Comparison of ENCODE assay signal across 15 cellular contexts in the genomic region with DNA sequence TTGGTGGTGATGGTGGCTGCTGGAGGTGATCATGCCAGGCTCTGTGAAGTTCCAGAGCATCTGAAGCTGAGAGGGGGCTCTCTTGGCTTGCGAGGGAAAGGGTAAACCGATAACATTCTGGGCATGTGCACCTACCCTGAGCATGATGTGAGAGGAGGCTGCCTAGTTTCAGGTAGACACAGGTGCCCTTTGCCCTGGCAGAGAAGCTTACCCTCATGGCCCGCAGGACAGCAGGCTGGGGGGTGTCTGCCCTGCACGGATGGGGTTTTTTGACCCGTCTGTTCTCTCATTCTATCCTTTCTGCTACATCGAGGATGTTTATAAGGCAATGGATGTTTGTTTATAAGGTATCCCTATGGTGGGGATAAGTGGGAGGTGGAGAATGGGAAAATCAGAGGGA.
DNase-seq lines count a peak whose midpoint lies in the region; ATAC-seq, FAIRE-seq and TF ChIP-seq lines count a peak whose summit lies in the region.
"Had no signal": no experiment of that assay in that cellular context is flagged by ENCODE, and none has a peak within 500 bp of the region (broad histone marks: within the 10 kb centered on the region; RNA-seq: fewer than 3 reads in every experiment).

No MANE protein-coding gene starts in this region.

- peaks cover 13% of the 10 kb centered on the region for H3K9me1 ChIP-seq in IMR-90 (ENCODE audit: insufficient read depth, low read length)

- H3K9me3 ChIP-seq in A549 (no peaks in the 10 kb centered on the region), IMR-90 (ENCODE audit: control insufficient read depth, insufficient read depth, low read length) (no peaks in the 10 kb centered on the region), testis (no peaks in the 10 kb centered on the region)
- H3K9me3 ChIP-seq: BLaER1 treated with 17β-estradiol and CSF1 and Interleukin-3, amounts not matched to agents 10 nM and 100 nM had no signal

- no peaks in the 10 kb centered on the region for H4K20me1 ChIP-seq in IMR-90 (ENCODE audit: insufficient read depth, low read length)
- H4K20me1 ChIP-seq: BLaER1 treated with 17β-estradiol and CSF1 and Interleukin-3, amounts not matched to agents 10 nM and 100 nM had no signal

- no peak overlapping the region for H3K56ac ChIP-seq in IMR-90 (ENCODE audit: extremely low read depth, insufficient read depth, low read length)

- no peak overlapping the region for H4K5ac ChIP-seq in IMR-90 (ENCODE audit: low read depth, low read length)

- peak overlapping the region; percentile 90; the same call in 1 of the 2 replicates for H2BK20ac ChIP-seq in IMR-90 (ENCODE audit: low read depth, low read length)

- 0 out of 2 replicates have a peak overlapping the region, but pooled peaks have one; percentile 55 for H3K14ac ChIP-seq in IMR-90 (replicated peaks; ENCODE audit: low read depth, low read length)

- peaks cover 9% of the 10 kb centered on the region; the same call in 2 of the 3 replicates for H3K4me1 ChIP-seq in A549
- H3K4me1 ChIP-seq in IMR-90 (ENCODE audit: control insufficient read depth, insufficient read depth, low read length): peaks cover 8% of the 10 kb centered on the region
- no peaks in the 10 kb centered on the region for H3K4me1 ChIP-seq in testis

- H2BK120ac ChIP-seq in IMR-90 (ENCODE audit: low read depth, low read length): peak overlapping the region; percentile 79

- peak overlapping the region in 1 of 2 experiments; percentile 61; a peak in 2 of 4 replicates for H4K8ac ChIP-seq in IMR-90 (ENCODE audit: low read depth in 2 of 2, low read length in 2 of 2)

- TF ChIP-seq RAD21 in A549 (conservative IDR thresholded peaks at IDR 0.05 in 1 of 2, IDR thresholded peaks at IDR 0.05 in 1 of 2) (no peak), IMR-90 (IDR thresholded peaks at IDR 0.05; ENCODE audit: low read length) (no peak)

- H2BK15ac ChIP-seq in IMR-90 (ENCODE audit: low read depth, low read length): peak overlapping the region; percentile 92; the same call in 1 of the 3 replicates

- POLR2A ChIA-PET in A549 (lab: Yijun Ruan, JAX) (no interaction called here), IMR-90 (lab: Charles Lee; ENCODE audit: unreplicated experiment) (no interaction called here)

- in situ Hi-C loops in IMR-90 (cut with MboI; ENCODE audit: low sequenced_read_pairs): no loop called here

- H3K27ac ChIP-seq in A549 (no peak overlapping the region), IMR-90 (ENCODE audit: insufficient read depth, low read length) (no peak overlapping the region), dorsolateral prefrontal cortex (peak overlapping the region in 37 of 59 donors; percentile 21 to 78 (median 50)), temporal lobe (ENCODE audit: low read depth, low read length) (peak overlapping the region; percentile 17), testis (no peak overlapping the region)
- H3K27ac ChIP-seq: 22Rv1; BLaER1 treated with 17β-estradiol and CSF1 and Interleukin-3, amounts not matched to agents 10 nM and 100 nM had no signal

- no TSS peak for BruUV-seq in IMR-90 (replicated peaks; lab: Mats Ljungman, UMichigan)

- H3K79me1 ChIP-seq in IMR-90 (ENCODE audit: low read depth in 1 of 2, low read length in 2 of 2): no peaks in the 10 kb centered on the region

- FAIRE-seq in A549 (lab: Jason Lieb, UNC): no peak

- H3K4me2 ChIP-seq in A549 (peak overlapping the region; percentile 17; the same call in 1 of the 3 replicates), IMR-90 (ENCODE audit: low read depth, low read length) (no peak overlapping the region; the same call in 1 of the 2 replicates)
- H3K4me2 ChIP-seq: GM23338 had no signal

- H2AK5ac ChIP-seq in IMR-90 (ENCODE audit: low read depth, low read length): peak overlapping the region; percentile 94

- intact Hi-C loops in IMR-90 (cut with micrococcal nuclease): no loop called here
- intact Hi-C loops in dorsolateral prefrontal cortex (cut with DNase I): no loop called here
- intact Hi-C loops in testis (cut with DNase I; ENCODE audit: low total_unique reads): no loop called here

- dilution Hi-C loops in IMR-90 (cut with HindIII; ENCODE audit: low sequenced_read_pairs, unreplicated experiment): no loop called here

- no peaks in the 10 kb centered on the region; the same call in 1 of the 2 replicates for H3K27me3 ChIP-seq in IMR-90 (ENCODE audit: control insufficient read depth, insufficient read depth, low read length)
- H3K27me3 ChIP-seq in dorsolateral prefrontal cortex: no peaks in the 10 kb centered on the region
- H3K27me3 ChIP-seq in testis: no peaks in the 10 kb centered on the region
- H3K27me3 ChIP-seq: BLaER1 treated with 17β-estradiol and CSF1 and Interleukin-3, amounts not matched to agents 10 nM and 100 nM had no signal

- peak overlapping the region; percentile 81 for H3K4ac ChIP-seq in IMR-90 (ENCODE audit: low read depth, low read length)

- no peaks in the 10 kb centered on the region for H3K36me3 ChIP-seq in IMR-90 (ENCODE audit: control insufficient read depth, insufficient read depth, low read length)
- H3K36me3 ChIP-seq in testis (ENCODE audit: low read depth, missing control alignments): no peaks in the 10 kb centered on the region
- H3K36me3 ChIP-seq: BLaER1 treated with 17β-estradiol and CSF1 and Interleukin-3, amounts not matched to agents 10 nM and 100 nM had no signal

- WGBS in A549 (ENCODE audit: missing lambda C conversion rate): 68% methylated on average over 6 of the region's 6 CpGs
- 100% methylated on average over 1 of the region's 6 CpGs; no CpG with 5 or more reads in 1 of the 2 experiments for WGBS in IMR-90 (ENCODE audit: extremely low coverage in 2 of 2, insufficient read length in 1 of 2), 2 experiments
- 70 to 71% methylated on average over 6 of the region's 6 CpGs for WGBS in testis, 2 donors

- no peak overlapping the region for H2BK5ac ChIP-seq in IMR-90 (ENCODE audit: low read depth, low read length, poor library complexity, severe bottlenecking)

- H3K18ac ChIP-seq in IMR-90 (ENCODE audit: low read depth, low read length): no peak overlapping the region

- DNase-seq in A549 (ENCODE audit: low read depth in 1 of 2, low spot score in 1 of 2) (no peak), IMR-90 (no peak), dorsolateral prefrontal cortex (no peak), testis (no peak)
- no peak for DNase-seq in stimulated activated CD4-positive, alpha-beta T cell treated with anti-CD3 and anti-CD28 coated beads, Interleukin-1b, Interleukin-23, amount 100 ng/mL, for 48 hours
- DNase-seq: Calu3; CD4-positive, CD25-positive, alpha-beta regulatory T cell; DMS 273 treated with DMSO at 0.1 percent for 48 hours; H7 had no signal

- peak overlapping the region; percentile 50 for H4K91ac ChIP-seq in IMR-90 (ENCODE audit: insufficient read depth, low read depth, low read length)

- TF ChIP-seq POLR2A in A549 (IDR thresholded peaks at IDR 0.05; ENCODE audit: low read length) (no peak), IMR-90 (IDR thresholded peaks at IDR 0.05; ENCODE audit: low read depth, low read length) (no peak), testis (IDR thresholded peaks at IDR 0.05) (no peak)

- no peak overlapping the region for H3K4me3 ChIP-seq in A549
- H3K4me3 ChIP-seq in IMR-90 (ENCODE audit: insufficient read depth, low read depth, low read length): no peak overlapping the region
- no peak overlapping the region for H3K4me3 ChIP-seq in dorsolateral prefrontal cortex
- no peak overlapping the region for H3K4me3 ChIP-seq in testis
- H3K4me3 ChIP-seq: BLaER1 treated with 17β-estradiol and CSF1 and Interleukin-3, amounts not matched to agents 10 nM and 100 nM; GM23338 had no signal

- no peak overlapping the region for H2AK9ac ChIP-seq in IMR-90 (replicated peaks; ENCODE audit: low read depth, low read length, poor library complexity)

- H2AFZ ChIP-seq in IMR-90 (replicated peaks; ENCODE audit: low read length, poor library complexity): no peak overlapping the region
- H2AFZ ChIP-seq: GM23338 had no signal

- no peak for ATAC-seq in A549
- 0 out of 2 replicates have a peak, but pooled peaks have one; percentile 11 for ATAC-seq in IMR-90 (ENCODE audit: low read depth)
- no peak for ATAC-seq in HG02870 (IDR thresholded peaks at IDR 0.05; ENCODE audit: unreplicated experiment)
- ATAC-seq in GM19455 (IDR thresholded peaks at IDR 0.05; ENCODE audit: unreplicated experiment): no peak
- ATAC-seq: GM23338 had no signal

- no peak overlapping the region for H3K23ac ChIP-seq in IMR-90 (ENCODE audit: low read depth, low read length)

- TF ChIP-seq CTCF in A549 (IDR thresholded peaks at IDR 0.05): no peak
- TF ChIP-seq CTCF in IMR-90 (conservative IDR thresholded peaks at IDR 0.05; ENCODE audit: low read depth, low read length): no peak
- TF ChIP-seq CTCF in dorsolateral prefrontal cortex (IDR thresholded peaks at IDR 0.05 in 54 of 56, conservative IDR thresholded peaks at IDR 0.05 in 2 of 56; ENCODE audit: low read depth in 1 of 56, partially characterized antibody in 56 of 56): no peak
- no peak for TF ChIP-seq CTCF in testis (IDR thresholded peaks at IDR 0.05)

- H3K9ac ChIP-seq in IMR-90 (ENCODE audit: low read depth, low read length): no peak overlapping the region
- H3K9ac ChIP-seq: BLaER1 treated with 17β-estradiol and CSF1 and Interleukin-3, amounts not matched to agents 10 nM and 100 nM had no signal

- no peak for TF ChIP-seq EP300 in A549 (IDR thresholded peaks at IDR 0.05)

- CTCF ChIA-PET in A549 (lab: Yijun Ruan, JAX) (interaction anchor here (0.6 kb wide), 1 partner anchor 266 kb away, joined by 5 read pairs; no protein-coding TSS in a partner anchor), IMR-90 (lab: Yijun Ruan, JAX) (interaction anchor here (0.7 kb wide), 1 partner anchor 49 kb away, joined by 4 read pairs; no protein-coding TSS in a partner anchor)

TF ChIP-seq in A549, 52 proteins besides CTCF, POLR2A, EP300 and RAD21 (continues in another document):
- TF ChIP-seq, protein P1, sequence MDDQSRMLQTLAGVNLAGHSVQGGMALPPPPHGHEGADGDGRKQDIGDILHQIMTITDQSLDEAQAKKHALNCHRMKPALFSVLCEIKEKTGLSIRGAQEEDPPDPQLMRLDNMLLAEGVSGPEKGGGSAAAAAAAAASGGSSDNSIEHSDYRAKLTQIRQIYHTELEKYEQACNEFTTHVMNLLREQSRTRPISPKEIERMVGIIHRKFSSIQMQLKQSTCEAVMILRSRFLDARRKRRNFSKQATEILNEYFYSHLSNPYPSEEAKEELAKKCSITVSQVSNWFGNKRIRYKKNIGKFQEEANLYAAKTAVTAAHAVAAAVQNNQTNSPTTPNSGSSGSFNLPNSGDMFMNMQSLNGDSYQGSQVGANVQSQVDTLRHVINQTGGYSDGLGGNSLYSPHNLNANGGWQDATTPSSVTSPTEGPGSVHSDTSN (IDR thresholded peaks at IDR 0.05): no peak

TF ChIP-seq in IMR-90, 13 proteins besides CTCF, POLR2A, EP300 and RAD21 (continues in another document):
- TF ChIP-seq MAFK (IDR thresholded peaks at IDR 0.05; ENCODE audit: low read depth, low read length): no peak
- TF ChIP-seq RCOR1 (IDR thresholded peaks at IDR 0.05; ENCODE audit: insufficient replicate concordance, low read length): no peak
- no peak for TF ChIP-seq CEBPB (IDR thresholded peaks at IDR 0.05; ENCODE audit: low read depth, low read length)
- no peak for TF ChIP-seq RFX5 (IDR thresholded peaks at IDR 0.05; ENCODE audit: low read depth, low read length)
- no peak for TF ChIP-seq CHD1 (IDR thresholded peaks at IDR 0.05; ENCODE audit: low read depth, low read length)
- TF ChIP-seq SMC3 (IDR thresholded peaks at IDR 0.05; ENCODE audit: low read depth, low read length): no peak

Comparison
In these comparisons a context has a peak if more than half of its experiments do, and no peak if none do; other contexts are left out.
1. H3K27ac ChIP-seq: peak in dorsolateral prefrontal cortex (37 of 59) and temporal lobe (single experiment); none in A549 (0 of 2), IMR-90 (single experiment) and testis (0 of 2).